ENCODE assay signal across 24 cellular contexts in genomic region chr6:20922743-20923142, GRCh38.
"Had no signal": no experiment of that assay in that cellular context is flagged by ENCODE, and none has a peak within 500 bp of the region (broad histone marks: within the 10 kb centered on the region; RNA-seq: fewer than 3 reads in every experiment).

No MANE protein-coding gene starts in this region.

- H3K27me3 ChIP-seq: colonic mucosa, esophagus muscularis mucosa, foreskin keratinocyte, gastroesophageal sphincter, heart left ventricle, hepatocyte, left lung had no signal

- H3K4me1 ChIP-seq: colonic mucosa, esophagus muscularis mucosa, left lung, lower lobe of right lung had no signal

- H3K36me3 ChIP-seq: colonic mucosa, esophagus muscularis mucosa, gastroesophageal sphincter, heart left ventricle, left lung, lower lobe of right lung had no signal

- ATAC-seq: effector memory CD8-positive, alpha-beta T cell; foreskin keratinocyte; gastroesophageal sphincter; heart left ventricle; left cardiac atrium; left lung; left ventricle myocardium superior; lower lobe of right lung; mucosa of descending colon; naive thymus-derived CD8-positive, alpha-beta T cell had no signal

- H3K4me2 ChIP-seq: hepatocyte had no signal

- DNase-seq: colonic mucosa; cortex of kidney; effector CD8-positive, alpha-beta T cell; effector memory CD8-positive, alpha-beta T cell; endodermal cell; foreskin keratinocyte; heart left ventricle; hypothalamus; immature natural killer cell; islet precursor cell; left cardiac atrium; left lung; left ventricle myocardium superior; lower lobe of right lung; mesenchymal stem cell; mucosa of descending colon; naive B cell; naive thymus-derived CD8-positive, alpha-beta T cell had no signal

- FAIRE-seq: endometrium, endothelial cell of umbilical vein, frontal cortex had no signal

- H3K4me3 ChIP-seq: colonic mucosa, esophagus muscularis mucosa, gastroesophageal sphincter, heart left ventricle, hepatocyte, left lung, lower lobe of right lung, mucosa of descending colon had no signal

- H3K79me2 ChIP-seq: hepatocyte had no signal

- H3K27ac ChIP-seq: colonic mucosa, esophagus muscularis mucosa, foreskin keratinocyte, gastroesophageal sphincter, heart left ventricle, hepatocyte, left lung, lower lobe of right lung had no signal

- H3K9me3 ChIP-seq: colonic mucosa, esophagus muscularis mucosa, gastroesophageal sphincter, heart left ventricle, left lung, lower lobe of right lung, mucosa of descending colon had no signal

- H2AFZ ChIP-seq: hepatocyte had no signal
